In genomic region chr5:174725261-174725990, GRCh38 we compare ENCODE assay signal across 1 cellular context.
TF ChIP-seq lines count a peak whose summit lies in the region.

No MANE protein-coding gene starts in this region.

TF ChIP-seq in H1, 55 proteins besides CTCF, POLR2A, EP300 and RAD21 (continued from another document):
- TF ChIP-seq, protein P1, sequence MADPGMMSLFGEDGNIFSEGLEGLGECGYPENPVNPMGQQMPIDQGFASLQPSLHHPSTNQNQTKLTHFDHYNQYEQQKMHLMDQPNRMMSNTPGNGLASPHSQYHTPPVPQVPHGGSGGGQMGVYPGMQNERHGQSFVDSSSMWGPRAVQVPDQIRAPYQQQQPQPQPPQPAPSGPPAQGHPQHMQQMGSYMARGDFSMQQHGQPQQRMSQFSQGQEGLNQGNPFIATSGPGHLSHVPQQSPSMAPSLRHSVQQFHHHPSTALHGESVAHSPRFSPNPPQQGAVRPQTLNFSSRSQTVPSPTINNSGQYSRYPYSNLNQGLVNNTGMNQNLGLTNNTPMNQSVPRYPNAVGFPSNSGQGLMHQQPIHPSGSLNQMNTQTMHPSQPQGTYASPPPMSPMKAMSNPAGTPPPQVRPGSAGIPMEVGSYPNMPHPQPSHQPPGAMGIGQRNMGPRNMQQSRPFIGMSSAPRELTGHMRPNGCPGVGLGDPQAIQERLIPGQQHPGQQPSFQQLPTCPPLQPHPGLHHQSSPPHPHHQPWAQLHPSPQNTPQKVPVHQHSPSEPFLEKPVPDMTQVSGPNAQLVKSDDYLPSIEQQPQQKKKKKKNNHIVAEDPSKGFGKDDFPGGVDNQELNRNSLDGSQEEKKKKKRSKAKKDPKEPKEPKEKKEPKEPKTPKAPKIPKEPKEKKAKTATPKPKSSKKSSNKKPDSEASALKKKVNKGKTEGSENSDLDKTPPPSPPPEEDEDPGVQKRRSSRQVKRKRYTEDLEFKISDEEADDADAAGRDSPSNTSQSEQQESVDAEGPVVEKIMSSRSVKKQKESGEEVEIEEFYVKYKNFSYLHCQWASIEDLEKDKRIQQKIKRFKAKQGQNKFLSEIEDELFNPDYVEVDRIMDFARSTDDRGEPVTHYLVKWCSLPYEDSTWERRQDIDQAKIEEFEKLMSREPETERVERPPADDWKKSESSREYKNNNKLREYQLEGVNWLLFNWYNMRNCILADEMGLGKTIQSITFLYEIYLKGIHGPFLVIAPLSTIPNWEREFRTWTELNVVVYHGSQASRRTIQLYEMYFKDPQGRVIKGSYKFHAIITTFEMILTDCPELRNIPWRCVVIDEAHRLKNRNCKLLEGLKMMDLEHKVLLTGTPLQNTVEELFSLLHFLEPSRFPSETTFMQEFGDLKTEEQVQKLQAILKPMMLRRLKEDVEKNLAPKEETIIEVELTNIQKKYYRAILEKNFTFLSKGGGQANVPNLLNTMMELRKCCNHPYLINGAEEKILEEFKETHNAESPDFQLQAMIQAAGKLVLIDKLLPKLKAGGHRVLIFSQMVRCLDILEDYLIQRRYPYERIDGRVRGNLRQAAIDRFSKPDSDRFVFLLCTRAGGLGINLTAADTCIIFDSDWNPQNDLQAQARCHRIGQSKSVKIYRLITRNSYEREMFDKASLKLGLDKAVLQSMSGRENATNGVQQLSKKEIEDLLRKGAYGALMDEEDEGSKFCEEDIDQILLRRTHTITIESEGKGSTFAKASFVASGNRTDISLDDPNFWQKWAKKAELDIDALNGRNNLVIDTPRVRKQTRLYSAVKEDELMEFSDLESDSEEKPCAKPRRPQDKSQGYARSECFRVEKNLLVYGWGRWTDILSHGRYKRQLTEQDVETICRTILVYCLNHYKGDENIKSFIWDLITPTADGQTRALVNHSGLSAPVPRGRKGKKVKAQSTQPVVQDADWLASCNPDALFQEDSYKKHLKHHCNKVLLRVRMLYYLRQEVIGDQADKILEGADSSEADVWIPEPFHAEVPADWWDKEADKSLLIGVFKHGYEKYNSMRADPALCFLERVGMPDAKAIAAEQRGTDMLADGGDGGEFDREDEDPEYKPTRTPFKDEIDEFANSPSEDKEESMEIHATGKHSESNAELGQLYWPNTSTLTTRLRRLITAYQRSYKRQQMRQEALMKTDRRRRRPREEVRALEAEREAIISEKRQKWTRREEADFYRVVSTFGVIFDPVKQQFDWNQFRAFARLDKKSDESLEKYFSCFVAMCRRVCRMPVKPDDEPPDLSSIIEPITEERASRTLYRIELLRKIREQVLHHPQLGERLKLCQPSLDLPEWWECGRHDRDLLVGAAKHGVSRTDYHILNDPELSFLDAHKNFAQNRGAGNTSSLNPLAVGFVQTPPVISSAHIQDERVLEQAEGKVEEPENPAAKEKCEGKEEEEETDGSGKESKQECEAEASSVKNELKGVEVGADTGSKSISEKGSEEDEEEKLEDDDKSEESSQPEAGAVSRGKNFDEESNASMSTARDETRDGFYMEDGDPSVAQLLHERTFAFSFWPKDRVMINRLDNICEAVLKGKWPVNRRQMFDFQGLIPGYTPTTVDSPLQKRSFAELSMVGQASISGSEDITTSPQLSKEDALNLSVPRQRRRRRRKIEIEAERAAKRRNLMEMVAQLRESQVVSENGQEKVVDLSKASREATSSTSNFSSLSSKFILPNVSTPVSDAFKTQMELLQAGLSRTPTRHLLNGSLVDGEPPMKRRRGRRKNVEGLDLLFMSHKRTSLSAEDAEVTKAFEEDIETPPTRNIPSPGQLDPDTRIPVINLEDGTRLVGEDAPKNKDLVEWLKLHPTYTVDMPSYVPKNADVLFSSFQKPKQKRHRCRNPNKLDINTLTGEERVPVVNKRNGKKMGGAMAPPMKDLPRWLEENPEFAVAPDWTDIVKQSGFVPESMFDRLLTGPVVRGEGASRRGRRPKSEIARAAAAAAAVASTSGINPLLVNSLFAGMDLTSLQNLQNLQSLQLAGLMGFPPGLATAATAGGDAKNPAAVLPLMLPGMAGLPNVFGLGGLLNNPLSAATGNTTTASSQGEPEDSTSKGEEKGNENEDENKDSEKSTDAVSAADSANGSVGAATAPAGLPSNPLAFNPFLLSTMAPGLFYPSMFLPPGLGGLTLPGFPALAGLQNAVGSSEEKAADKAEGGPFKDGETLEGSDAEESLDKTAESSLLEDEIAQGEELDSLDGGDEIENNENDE (IDR thresholded peaks at IDR 0.05; ENCODE audit: insufficient replicate concordance, low read length) = no peak
- TF ChIP-seq SIRT6 (IDR thresholded peaks at IDR 0.05; ENCODE audit: low read length) (no peak), KDM5A (IDR thresholded peaks at IDR 0.05; ENCODE audit: low read length) (no peak), SUZ12 (IDR thresholded peaks at IDR 0.05; ENCODE audit: low read length) (peak; percentile 97), SRF (IDR thresholded peaks at IDR 0.05; ENCODE audit: low read depth, low read length) (no peak), TCF12 (IDR thresholded peaks at IDR 0.05; ENCODE audit: low read depth, low read length) (no peak), YY1 (IDR thresholded peaks at IDR 0.05; ENCODE audit: low read depth, low read length) (no peak), FOSL1 (IDR thresholded peaks at IDR 0.05; ENCODE audit: insufficient read depth, low read depth, low read length) (no peak), RXRA (IDR thresholded peaks at IDR 0.05; ENCODE audit: insufficient read depth, low read depth, low read length) (no peak), CHD2 (IDR thresholded peaks at IDR 0.05; ENCODE audit: low read length) (no peak), CEBPB (IDR thresholded peaks at IDR 0.05; ENCODE audit: low read depth, low read length) (no peak), CREB1 (IDR thresholded peaks at IDR 0.05) (no peak), PHF8 (conservative IDR thresholded peaks at IDR 0.05; ENCODE audit: low read depth, low read length) (no peak), EGR1 (IDR thresholded peaks at IDR 0.05; ENCODE audit: borderline replicate concordance, low read depth, low read length) (no peak), HDAC6 (IDR thresholded peaks at IDR 0.05; ENCODE audit: low read depth, low read length) (no peak), TBP (IDR thresholded peaks at IDR 0.05; ENCODE audit: low read depth, low read length) (no peak), NRF1 (IDR thresholded peaks at IDR 0.05; ENCODE audit: low read depth, low read length) (no peak), SAP30 (IDR thresholded peaks at IDR 0.05; ENCODE audit: insufficient read depth, insufficient replicate concordance, low read length) (no peak), TAF1 (IDR thresholded peaks at IDR 0.05; ENCODE audit: low read depth, low read length) (no peak), RFX5 (IDR thresholded peaks at IDR 0.05; ENCODE audit: borderline replicate concordance, low read depth, low read length) (no peak), EZH2 (IDR thresholded peaks at IDR 0.05; ENCODE audit: low read depth, low read length, severe bottlenecking) (peak; percentile 97), TAF7 (optimal IDR thresholded peaks at IDR 0.05; ENCODE audit: borderline replicate concordance, low read depth, low read length) (no peak), JUN (IDR thresholded peaks at IDR 0.05; ENCODE audit: low read depth, low read length) (no peak), CTBP2 (IDR thresholded peaks at IDR 0.05; ENCODE audit: borderline replicate concordance, insufficient read depth, insufficient read length, low read length) (no peak), CHD1 (IDR thresholded peaks at IDR 0.05; ENCODE audit: low read depth, low read length) (no peak), POU5F1 (IDR thresholded peaks at IDR 0.05; ENCODE audit: low read depth, low read length) (no peak), ASH2L (IDR thresholded peaks at IDR 0.05; ENCODE audit: low read length) (peak; percentile 70), USF2 (IDR thresholded peaks at IDR 0.05; ENCODE audit: low read length) (no peak), ZNF274 (IDR thresholded peaks at IDR 0.05; ENCODE audit: borderline replicate concordance, extremely low read depth, low read length) (no peak), SP1 (IDR thresholded peaks at IDR 0.05; ENCODE audit: low read depth, low read length) (no peak), KDM4A (IDR thresholded peaks at IDR 0.05; ENCODE audit: low read depth, low read length, severe bottlenecking) (no peak), ATF2 (IDR thresholded peaks at IDR 0.05; ENCODE audit: low read length) (no peak), CBX8 (IDR thresholded peaks at IDR 0.05; ENCODE audit: borderline replicate concordance, low read depth, low read length) (peak; percentile 83; the same call in 1 of the 2 replicates)
TF ChIP-seq in H1: peak in this region for 5.
